ENCODE assay signal across 25 cellular contexts in the genomic region with DNA sequence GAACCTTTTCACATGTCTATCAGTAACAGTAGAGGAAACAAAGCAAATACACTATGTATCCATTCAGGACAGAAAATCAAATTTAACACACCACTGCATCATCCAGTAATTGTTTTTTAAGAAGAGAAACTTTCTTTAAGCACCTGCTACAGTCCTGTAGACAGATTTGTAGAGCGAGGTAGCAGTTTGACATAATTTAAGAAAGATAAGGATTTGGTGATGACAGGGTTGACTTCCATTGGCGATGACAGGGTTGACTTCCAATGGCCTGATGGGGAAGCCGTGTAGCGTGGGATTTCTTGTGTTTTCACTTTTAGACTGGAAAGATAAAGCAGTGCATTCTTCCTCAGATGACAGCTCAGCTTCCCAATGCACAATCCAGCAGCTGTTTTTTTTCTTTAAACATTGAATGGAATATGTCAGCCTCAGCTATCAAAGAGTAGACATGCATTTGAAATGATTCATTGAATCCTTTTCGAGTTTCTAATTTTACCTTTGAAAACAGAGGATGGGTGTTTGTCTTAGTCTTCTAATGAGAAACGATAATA.
"Had no signal": no experiment of that assay in that cellular context is flagged by ENCODE, and none has a peak within 500 bp of the region (broad histone marks: within the 10 kb centered on the region; RNA-seq: fewer than 3 reads in every experiment).

No MANE protein-coding gene starts in this region.

- DNase-seq: activated CD4-positive, alpha-beta memory T cell treated with anti-CD3 and anti-CD28 coated beads, Interleukin-2, amount 10 ng/mL, durations not matched to agents 7 days and 5 days; activated CD4-positive, alpha-beta T cell treated with anti-CD3 and anti-CD28 coated beads for 48 hours; activated effector memory CD4-positive, alpha-beta T cell treated with anti-CD3 and anti-CD28 coated beads, Interleukin-2, amount 50 U/mL, for 16 hours; activated naive CD4-positive, alpha-beta T cell treated with anti-CD3 and anti-CD28 coated beads, Interleukin-2, amount 50 U/mL, for 16 hours; activated naive CD8-positive, alpha-beta T cell treated with anti-CD3 and anti-CD28 coated beads, Interleukin-2, amount 50 U/mL, for 24 hours; activated T-cell treated with anti-CD3 and anti-CD28 coated beads for 4 hours; anterior cingulate cortex; central memory CD4-positive, alpha-beta T cell; dermis blood vessel endothelial cell; effector CD8-positive, alpha-beta T cell; erythroblast; islet precursor cell; left cardiac atrium; natural killer cell; ovary; stimulated activated CD4-positive, alpha-beta T cell treated with anti-CD3 and anti-CD28 coated beads, Interleukin-15, amount 100 ng/mL, for 24 hours; stomach; uterus had no signal

- H3K4me3 ChIP-seq: lung, ovary, prostate gland, smooth muscle cell, stomach, suprapubic skin, tibial nerve, uterus had no signal

- H3K27ac ChIP-seq: neutrophil, ovary, prostate gland, suprapubic skin, tibial nerve had no signal

- H3K9me3 ChIP-seq: neutrophil, ovary, prostate gland, stomach, suprapubic skin, tibial nerve, uterus had no signal

- H3K4me1 ChIP-seq: prostate gland, tibial nerve had no signal

- H3K36me3 ChIP-seq: neutrophil, ovary, prostate gland, stomach, suprapubic skin, tibial nerve, uterus had no signal

- ATAC-seq: activated naive CD8-positive, alpha-beta T cell treated with anti-CD3 and anti-CD28 coated beads, Interleukin-2, amount 50 U/mL, for 24 hours; natural killer cell; stimulated activated memory B cell treated with anti-CD40 and anti-IgM and Interleukin-4, amounts not matched to agents 10 μg/mL and 1 μg/mL and 100 μg/mL, for 72 hours had no signal

- H3K27me3 ChIP-seq: neutrophil, ovary, stomach, suprapubic skin, tibial nerve, uterus had no signal
